ENCODE assay signal across 24 cellular contexts in the genomic region with DNA sequence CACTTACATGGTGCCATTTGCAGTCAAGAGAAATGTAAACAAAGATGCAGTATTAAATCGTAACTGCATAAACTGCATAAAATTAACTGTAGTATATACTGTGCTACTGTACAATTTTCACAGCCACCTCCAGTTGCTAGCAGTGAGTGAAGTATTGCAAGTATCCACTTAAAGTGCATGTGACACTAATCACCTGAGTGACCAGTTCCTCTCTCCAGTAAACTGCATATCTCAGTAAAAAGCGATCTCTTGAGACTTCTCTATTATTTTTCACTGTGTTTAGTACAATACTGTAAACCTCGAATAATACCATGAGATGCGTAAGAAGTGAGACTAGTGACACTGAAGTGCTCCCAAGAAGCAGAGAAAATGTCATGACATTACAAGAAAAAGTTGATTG.
"Had no signal": no experiment of that assay in that cellular context is flagged by ENCODE, and none has a peak within 500 bp of the region (broad histone marks: within the 10 kb centered on the region; RNA-seq: fewer than 3 reads in every experiment).

No MANE protein-coding gene starts in this region.

- H3K4me3 Mint-ChIP-seq: effector memory CD8-positive, alpha-beta T cell; mesothelial cell of epicardium; naive B cell; natural killer cell treated with Interleukin-12 subunit alpha and Interleukin-12 subunit beta and Interleukin-15 and Interleukin-18, amount 100 ng/mL, for 72 hours; neural progenitor cell; stimulated activated effector memory CD8-positive, alpha-beta T cell treated with anti-CD3 and anti-CD28 coated beads, Interleukin-12 subunit alpha, Interleukin-12 subunit beta, amount 100 ng/mL, for 72 hours had no signal

- H3K9me3 Mint-ChIP-seq: effector memory CD8-positive, alpha-beta T cell; mesothelial cell of epicardium; naive B cell; natural killer cell treated with Interleukin-12 subunit alpha and Interleukin-12 subunit beta and Interleukin-15 and Interleukin-18, amount 100 ng/mL, for 72 hours; neural progenitor cell; stimulated activated effector memory CD8-positive, alpha-beta T cell treated with anti-CD3 and anti-CD28 coated beads, Interleukin-12 subunit alpha, Interleukin-12 subunit beta, amount 100 ng/mL, for 72 hours had no signal

- H3K27me3 Mint-ChIP-seq: effector memory CD8-positive, alpha-beta T cell; naive B cell; natural killer cell treated with Interleukin-12 subunit alpha and Interleukin-12 subunit beta and Interleukin-15 and Interleukin-18, amount 100 ng/mL, for 72 hours had no signal

- FAIRE-seq: endometrium had no signal

- DNase-seq: cortex of kidney; effector memory CD8-positive, alpha-beta T cell; erythroblast; esophagus squamous epithelium; foreskin melanocyte; glutamatergic neuron; heart right ventricle; hippocampal formation; islet precursor cell; kidney glomerular epithelial cell; mesenchymal stem cell; mucosa of descending colon; naive B cell; stimulated activated CD4-positive, alpha-beta T cell treated with anti-CD3 and anti-CD28 coated beads, Interleukin-2, amount 100 ng/mL, for 24 hours; stimulated activated CD4-positive, alpha-beta T cell treated with anti-CD3 and anti-CD28 coated beads, Interleukin-4, amount 100 ng/mL, for 24 hours; stimulated activated naive CD4-positive, alpha-beta T cell treated with Interleukin-2 at 50 U/mL for 16 hours; stomach; thyroid gland had no signal

- H3K36me3 Mint-ChIP-seq: mesothelial cell of epicardium; naive B cell; natural killer cell treated with Interleukin-12 subunit alpha and Interleukin-12 subunit beta and Interleukin-15 and Interleukin-18, amount 100 ng/mL, for 72 hours; neural progenitor cell; stimulated activated effector memory CD8-positive, alpha-beta T cell treated with anti-CD3 and anti-CD28 coated beads, Interleukin-12 subunit alpha, Interleukin-12 subunit beta, amount 100 ng/mL, for 72 hours had no signal

- H3K4me1 Mint-ChIP-seq: stimulated activated effector memory CD8-positive, alpha-beta T cell treated with anti-CD3 and anti-CD28 coated beads, Interleukin-12 subunit alpha, Interleukin-12 subunit beta, amount 100 ng/mL, for 72 hours had no signal

- ATAC-seq: effector memory CD8-positive, alpha-beta T cell; mucosa of descending colon; natural killer cell treated with Interleukin-12 subunit alpha and Interleukin-12 subunit beta and Interleukin-15 and Interleukin-18, amount 100 ng/mL, for 72 hours; sciatic nerve; stimulated activated effector memory CD8-positive, alpha-beta T cell treated with anti-CD3 and anti-CD28 coated beads, Interleukin-12 subunit alpha, Interleukin-12 subunit beta, amount 100 ng/mL, for 72 hours had no signal
